8 cellular contexts compared by ENCODE assay signal in genomic region chr17:1628856-1629646, GRCh38. TPM values are rescaled to one million over a fixed set of nuclear protein-coding genes. Genes with fewer than 3 reads are reported as not detected.
DNase-seq lines count a peak whose midpoint lies in the region; ATAC-seq and TF ChIP-seq lines count a peak whose summit lies in the region.

No MANE protein-coding gene starts in this region.

- H3K27ac ChIP-seq in KMS-11 (peak overlapping the region; percentile 82), PC-9 (no peak overlapping the region), muscle layer of duodenum (ENCODE audit: low read length) (peak overlapping the region; percentile 75)

- BruUV-seq in PC-9 (replicated peaks; lab: Mats Ljungman, UMichigan): no TSS peak

- peaks cover 31% of the 10 kb centered on the region for H3F3A ChIP-seq in PC-9 (ENCODE audit: insufficient read depth, low read depth)

- no peaks in the 10 kb centered on the region for H3K79me2 ChIP-seq in KMS-11 (ENCODE audit: insufficient read depth, low read depth)
- H3K79me2 ChIP-seq in PC-9 (ENCODE audit: low read depth): no peaks in the 10 kb centered on the region

- H3K9me3 ChIP-seq in PC-9 (ENCODE audit: insufficient read depth, low read depth) (no peaks in the 10 kb centered on the region), muscle layer of duodenum (ENCODE audit: control insufficient read depth in 1 of 2, low read length in 2 of 2) (no peaks in the 10 kb centered on the region)

- peaks cover 13% of the 10 kb centered on the region for H3K4me1 ChIP-seq in KMS-11 (ENCODE audit: low read depth, poor library complexity, severe bottlenecking)
- peaks cover 8% of the 10 kb centered on the region; the same call in 1 of the 2 replicates for H3K4me1 ChIP-seq in PC-9 (replicated peaks; ENCODE audit: insufficient read depth)
- H3K4me1 ChIP-seq in muscle layer of duodenum (ENCODE audit: control insufficient read depth in 1 of 2, insufficient read depth in 2 of 2, low read length in 2 of 2): peaks cover 13 to 31% of the 10 kb centered on the region in 2 donors

- TF ChIP-seq CTCF in KMS-11 (conservative IDR thresholded peaks at IDR 0.05; ENCODE audit: low read depth, low read length) (no peak), PC-9 (conservative IDR thresholded peaks at IDR 0.05) (no peak)

- H4K20me1 ChIP-seq in KMS-11 (ENCODE audit: insufficient read depth) (no peaks in the 10 kb centered on the region), PC-9 (ENCODE audit: insufficient read depth) (no peaks in the 10 kb centered on the region)

- intact Hi-C loops in PC-9 (cut with micrococcal nuclease; ENCODE audit: unreplicated experiment): loop anchor here (1.0 to 5.0 kb wide), 3 partner anchors 113 to 370 kb away; partner anchors contain the start of genes INPP5K and TRARG1

- H3K9ac ChIP-seq in KMS-11: peak overlapping the region; percentile 85

- H3K4me2 ChIP-seq in KMS-11 (peak overlapping the region; percentile 80), PC-9 (peak overlapping the region; percentile 94)

- no peaks in the 10 kb centered on the region for H3K9me2 ChIP-seq in PC-9 (ENCODE audit: insufficient read depth)

- peak; percentile 80 for DNase-seq in DMS114 treated with DMSO at 0.1 percent for 48 hours (lab: John Stamatoyannopoulos, UW; ENCODE audit: unreplicated experiment)
- DNase-seq in PC-9: peak; percentile 74 to 91
- DNase-seq in activated T-cell treated with anti-CD3 and anti-CD28 coated beads, Interleukin-2, amount 50 U/mL, for 48 hours: peak; percentile 90 to 92
- DNase-seq in stimulated activated CD8-positive, alpha-beta memory T cell treated with anti-CD3 and anti-CD28 coated beads, Interleukin-7, amount 100 ng/mL, for 1 hour (ENCODE audit: low read depth in 2 of 2): peak; percentile 74 to 78

- no peaks in the 10 kb centered on the region for H3K27me3 ChIP-seq in KMS-11 (ENCODE audit: insufficient read depth, low read depth)
- H3K27me3 ChIP-seq in PC-9 (ENCODE audit: insufficient read depth, low read depth): no peaks in the 10 kb centered on the region
- H3K27me3 ChIP-seq in muscle layer of duodenum (ENCODE audit: low read depth, low read length): no peaks in the 10 kb centered on the region

- H2AFZ ChIP-seq in KMS-11 (ENCODE audit: low read depth) (peak overlapping the region; percentile 75), PC-9 (peak overlapping the region; percentile 89)

- CTCF ChIA-PET in PC-9 (lab: Charles Lee): interaction anchor here (0.6 to 1.9 kb wide), 6 partner anchors 11 to 125 kb away, joined by 3 to 13 read pairs (median 4); partner anchors contain the start of gene PITPNA

- H3K36me3 ChIP-seq in KMS-11 (ENCODE audit: insufficient read depth): no peaks in the 10 kb centered on the region
- H3K36me3 ChIP-seq in PC-9 (ENCODE audit: low read depth): no peaks in the 10 kb centered on the region
- H3K36me3 ChIP-seq in muscle layer of duodenum (ENCODE audit: control insufficient read depth in 1 of 2, insufficient read depth in 2 of 2, low read length in 2 of 2): no peaks in the 10 kb centered on the region

- POLR2A ChIA-PET in PC-9 (lab: Charles Lee; ENCODE audit: unreplicated experiment): no interaction called here

- ATAC-seq in GM21576 (IDR thresholded peaks at IDR 0.05; ENCODE audit: unreplicated experiment): peak; percentile 42
- ATAC-seq in esophagus mucosa: peak; percentile 68

- H3K4me3 ChIP-seq in KMS-11 (IDR thresholded peaks at IDR 0.05; ENCODE audit: insufficient read depth, low read depth, low read length) (no peak overlapping the region), PC-9 (peak overlapping the region; percentile 74), muscle layer of duodenum (ENCODE audit: low read depth in 1 of 2, low read length in 2 of 2) (peak overlapping the region; percentile 66 to 92)

RNA-seq across cellular contexts. Expression of gene SLC43A2, which starts 0.4 kb away (rescaled TPM):
- total RNA-seq in PC-9 (2021): 6.8 and 9.3 TPM in 2 replicates
- total RNA-seq in esophagus mucosa: 3.6 TPM

RNA-seq across cellular contexts. Expression of gene SCARF1, which starts 16.5 kb away (rescaled TPM):
- total RNA-seq in PC-9 (2021): 2.2 and 2.7 TPM in 2 replicates
- total RNA-seq in esophagus mucosa: 2.3 TPM

RNA-seq across cellular contexts. Expression of gene RILP, which starts 20.6 kb away (rescaled TPM):
- 9.6 and 11.5 TPM in 2 replicates for total RNA-seq in PC-9 (2021)
- 5.3 TPM for total RNA-seq in esophagus mucosa

RNA-seq across cellular contexts. Expression of gene PRPF8, which starts 55.6 kb away (rescaled TPM):
- total RNA-seq in PC-9 (2021) (437 and 496 TPM in 2 replicates), esophagus mucosa (171 TPM)
